In genomic region chr16:85422374-85423185, GRCh38 we compare ENCODE assay signal across 1 cellular context.
TF ChIP-seq lines count a peak whose summit lies in the region.

No MANE protein-coding gene starts in this region.

TF ChIP-seq in HepG2, 621 proteins besides CTCF, POLR2A, EP300 and RAD21 (continued from another document):
- 0 out of 2 replicates have a peak, but pooled peaks have one; percentile 26 for TF ChIP-seq KDM1A (CRISPR knock-in tag; IDR thresholded peaks at IDR 0.05)
- TF ChIP-seq, protein P1, sequence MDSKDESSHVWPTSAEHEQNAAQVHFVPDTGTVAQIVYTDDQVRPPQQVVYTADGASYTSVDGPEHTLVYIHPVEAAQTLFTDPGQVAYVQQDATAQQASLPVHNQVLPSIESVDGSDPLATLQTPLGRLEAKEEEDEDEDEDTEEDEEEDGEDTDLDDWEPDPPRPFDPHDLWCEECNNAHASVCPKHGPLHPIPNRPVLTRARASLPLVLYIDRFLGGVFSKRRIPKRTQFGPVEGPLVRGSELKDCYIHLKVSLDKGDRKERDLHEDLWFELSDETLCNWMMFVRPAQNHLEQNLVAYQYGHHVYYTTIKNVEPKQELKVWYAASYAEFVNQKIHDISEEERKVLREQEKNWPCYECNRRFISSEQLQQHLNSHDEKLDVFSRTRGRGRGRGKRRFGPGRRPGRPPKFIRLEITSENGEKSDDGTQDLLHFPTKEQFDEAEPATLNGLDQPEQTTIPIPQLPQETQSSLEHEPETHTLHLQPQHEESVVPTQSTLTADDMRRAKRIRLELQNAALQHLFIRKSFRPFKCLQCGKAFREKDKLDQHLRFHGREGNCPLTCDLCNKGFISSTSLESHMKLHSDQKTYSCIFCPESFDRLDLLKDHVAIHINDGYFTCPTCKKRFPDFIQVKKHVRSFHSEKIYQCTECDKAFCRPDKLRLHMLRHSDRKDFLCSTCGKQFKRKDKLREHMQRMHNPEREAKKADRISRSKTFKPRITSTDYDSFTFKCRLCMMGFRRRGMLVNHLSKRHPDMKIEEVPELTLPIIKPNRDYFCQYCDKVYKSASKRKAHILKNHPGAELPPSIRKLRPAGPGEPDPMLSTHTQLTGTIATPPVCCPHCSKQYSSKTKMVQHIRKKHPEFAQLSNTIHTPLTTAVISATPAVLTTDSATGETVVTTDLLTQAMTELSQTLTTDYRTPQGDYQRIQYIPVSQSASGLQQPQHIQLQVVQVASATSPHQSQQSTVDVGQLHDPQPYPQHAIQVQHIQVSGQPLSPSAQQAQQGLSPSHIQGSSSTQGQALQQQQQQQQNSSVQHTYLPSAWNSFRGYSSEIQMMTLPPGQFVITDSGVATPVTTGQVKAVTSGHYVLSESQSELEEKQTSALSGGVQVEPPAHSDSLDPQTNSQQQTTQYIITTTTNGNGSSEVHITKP (CRISPR knock-in tag; IDR thresholded peaks at IDR 0.05; ENCODE audit: low read depth) = no peak
- no peak; the same call in 1 of the 2 replicates for TF ChIP-seq ZNF572 (CRISPR knock-in tag; IDR thresholded peaks at IDR 0.05)
- no peak; the same call in 1 of the 2 replicates for TF ChIP-seq ZSCAN21 (CRISPR knock-in tag; IDR thresholded peaks at IDR 0.05; ENCODE audit: borderline replicate concordance)
- no peak for TF ChIP-seq ZBTB44 (CRISPR knock-in tag; IDR thresholded peaks at IDR 0.05)
- TF ChIP-seq ZNF607 (CRISPR knock-in tag; IDR thresholded peaks at IDR 0.05; ENCODE audit: borderline replicate concordance) = no peak; the same call in 1 of the 2 replicates
- TF ChIP-seq, protein P2, sequence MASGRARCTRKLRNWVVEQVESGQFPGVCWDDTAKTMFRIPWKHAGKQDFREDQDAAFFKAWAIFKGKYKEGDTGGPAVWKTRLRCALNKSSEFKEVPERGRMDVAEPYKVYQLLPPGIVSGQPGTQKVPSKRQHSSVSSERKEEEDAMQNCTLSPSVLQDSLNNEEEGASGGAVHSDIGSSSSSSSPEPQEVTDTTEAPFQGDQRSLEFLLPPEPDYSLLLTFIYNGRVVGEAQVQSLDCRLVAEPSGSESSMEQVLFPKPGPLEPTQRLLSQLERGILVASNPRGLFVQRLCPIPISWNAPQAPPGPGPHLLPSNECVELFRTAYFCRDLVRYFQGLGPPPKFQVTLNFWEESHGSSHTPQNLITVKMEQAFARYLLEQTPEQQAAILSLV (CRISPR knock-in tag; IDR thresholded peaks at IDR 0.05; ENCODE audit: borderline replicate concordance) = peak; percentile 62; the same call in 1 of the 2 replicates
- TF ChIP-seq IRX3 (CRISPR knock-in tag; IDR thresholded peaks at IDR 0.05; ENCODE audit: borderline replicate concordance, low read depth) = no peak
- TF ChIP-seq ZNF205 (CRISPR knock-in tag; IDR thresholded peaks at IDR 0.05) = peak; percentile 85
- TF ChIP-seq ZMYM2 (CRISPR knock-in tag; IDR thresholded peaks at IDR 0.05) = no peak
- peak; percentile 89 for TF ChIP-seq ZNF407 (CRISPR knock-in tag; IDR thresholded peaks at IDR 0.05; ENCODE audit: not compliant biosample characterization)
- TF ChIP-seq, protein P3, sequence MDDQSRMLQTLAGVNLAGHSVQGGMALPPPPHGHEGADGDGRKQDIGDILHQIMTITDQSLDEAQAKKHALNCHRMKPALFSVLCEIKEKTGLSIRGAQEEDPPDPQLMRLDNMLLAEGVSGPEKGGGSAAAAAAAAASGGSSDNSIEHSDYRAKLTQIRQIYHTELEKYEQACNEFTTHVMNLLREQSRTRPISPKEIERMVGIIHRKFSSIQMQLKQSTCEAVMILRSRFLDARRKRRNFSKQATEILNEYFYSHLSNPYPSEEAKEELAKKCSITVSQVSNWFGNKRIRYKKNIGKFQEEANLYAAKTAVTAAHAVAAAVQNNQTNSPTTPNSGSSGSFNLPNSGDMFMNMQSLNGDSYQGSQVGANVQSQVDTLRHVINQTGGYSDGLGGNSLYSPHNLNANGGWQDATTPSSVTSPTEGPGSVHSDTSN (CRISPR knock-in tag; IDR thresholded peaks at IDR 0.05; ENCODE audit: borderline replicate concordance) = no peak
- TF ChIP-seq ZFP36 (IDR thresholded peaks at IDR 0.05; ENCODE audit: borderline replicate concordance, low read depth, low read length, partially characterized antibody) = no peak
- TF ChIP-seq, protein P4, sequence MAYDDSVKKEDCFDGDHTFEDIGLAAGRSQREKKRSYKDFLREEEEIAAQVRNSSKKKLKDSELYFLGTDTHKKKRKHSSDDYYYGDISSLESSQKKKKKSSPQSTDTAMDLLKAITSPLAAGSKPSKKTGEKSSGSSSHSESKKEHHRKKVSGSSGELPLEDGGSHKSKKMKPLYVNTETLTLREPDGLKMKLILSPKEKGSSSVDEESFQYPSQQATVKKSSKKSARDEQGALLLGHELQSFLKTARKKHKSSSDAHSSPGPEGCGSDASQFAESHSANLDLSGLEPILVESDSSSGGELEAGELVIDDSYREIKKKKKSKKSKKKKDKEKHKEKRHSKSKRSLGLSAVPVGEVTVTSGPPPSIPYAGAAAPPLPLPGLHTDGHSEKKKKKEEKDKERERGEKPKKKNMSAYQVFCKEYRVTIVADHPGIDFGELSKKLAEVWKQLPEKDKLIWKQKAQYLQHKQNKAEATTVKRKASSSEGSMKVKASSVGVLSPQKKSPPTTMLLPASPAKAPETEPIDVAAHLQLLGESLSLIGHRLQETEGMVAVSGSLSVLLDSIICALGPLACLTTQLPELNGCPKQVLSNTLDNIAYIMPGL (CRISPR knock-in tag; IDR thresholded peaks at IDR 0.05; ENCODE audit: borderline replicate concordance in 1 of 2, low read depth in 1 of 2) = peak; percentile 79 to 94
- no peak for TF ChIP-seq CREBL2 (CRISPR knock-in tag; IDR thresholded peaks at IDR 0.05; ENCODE audit: borderline replicate concordance)
- TF ChIP-seq ZNF558 (CRISPR knock-in tag; IDR thresholded peaks at IDR 0.05; ENCODE audit: borderline replicate concordance) = peak; percentile 18; the same call in 1 of the 2 replicates
